9 cellular contexts compared by ENCODE assay signal in the genomic region with DNA sequence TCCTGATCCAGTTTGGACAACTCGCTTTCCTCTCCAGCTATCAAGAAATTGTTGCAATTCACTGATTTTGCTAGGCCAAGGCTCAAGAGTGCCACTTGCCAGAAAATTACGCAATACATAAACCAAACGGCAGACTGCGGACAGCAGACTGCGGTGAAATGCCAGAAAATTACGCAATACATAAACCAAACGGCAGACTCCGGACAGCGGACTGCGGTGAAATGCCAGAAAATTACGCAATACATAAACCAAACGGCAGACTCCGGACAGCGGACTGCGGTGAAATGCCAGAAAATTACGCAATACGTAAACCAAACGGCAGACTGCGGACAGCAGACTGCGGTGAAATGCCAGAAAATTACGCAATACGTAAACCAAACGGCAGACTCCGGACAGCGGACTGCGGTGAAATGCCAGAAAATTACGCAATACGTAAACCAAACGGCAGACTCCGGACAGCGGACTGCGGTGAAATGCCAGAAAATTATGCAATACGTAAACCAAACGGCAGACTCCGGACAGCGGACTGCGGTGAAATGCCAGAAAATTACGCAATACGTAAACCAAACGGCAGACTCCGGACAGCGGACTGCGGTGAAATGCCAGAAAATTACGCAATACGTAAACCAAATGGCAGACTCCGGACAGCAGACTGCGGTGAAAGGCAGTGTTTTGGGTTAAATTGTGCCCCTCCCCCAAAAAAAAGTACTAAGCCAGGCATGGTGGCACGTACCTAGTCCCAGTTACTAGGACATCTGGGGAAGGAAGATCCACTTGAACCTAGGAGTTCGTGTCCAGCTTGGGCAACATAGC. TPM values are rescaled to one million over a fixed set of nuclear protein-coding genes. Genes with fewer than 3 reads are reported as not detected.
"Had no signal": no experiment of that assay in that cellular context is flagged by ENCODE, and none has a peak within 500 bp of the region (broad histone marks: within the 10 kb centered on the region; RNA-seq: fewer than 3 reads in every experiment).

No MANE protein-coding gene starts in this region.

RNA-seq across cellular contexts. Expression of a gene that starts 11.4 kb away (rescaled TPM):
- total RNA-seq: activated CD8-positive, alpha-beta memory T cell treated with anti-CD3 and anti-CD28 coated beads for 36 hours; activated naive CD8-positive, alpha-beta T cell treated with anti-CD3 and anti-CD28 coated beads for 36 hours; activated T-helper 1 cell treated with anti-CD3 and anti-CD28 coated beads, Interleukin-12 subunit alpha, Interleukin-12 subunit beta, Interleukin-2, Interleukin-4 antibody, amounts not matched to agents 30 ng/mL and 10 ng/mL and 1 ng/mL, durations not matched to agents 14 hours and 24 hours and 36 hours; chondrocyte; dermis microvascular lymphatic vessel endothelial cell; epithelial cell of proximal tubule; foreskin keratinocyte; left ventricle myocardium superior; natural killer cell had no signal
- polyA plus RNA-seq: foreskin keratinocyte had no signal
